1 cellular context compared by ENCODE assay signal in genomic region chr5:32474201-32474854, GRCh38.
A peak's percentile ranks its signal among the peaks of the same experiment; 100 is the strongest.
TF ChIP-seq lines count a peak whose summit lies in the region.

No MANE protein-coding gene starts in this region.

TF ChIP-seq in HEK293, 187 proteins besides CTCF, POLR2A, EP300 and RAD21 (continued from another document and continues in another):
- TF ChIP-seq ELK4 (IDR thresholded peaks at IDR 0.05; ENCODE audit: borderline replicate concordance, low read depth, low read length) (no peak), ZNF510 (tag by site-specific recombination; IDR thresholded peaks at IDR 0.05; ENCODE audit: insufficient replicate concordance) (no peak), ZNF280D (tag by site-specific recombination; IDR thresholded peaks at IDR 0.05) (no peak), ZBTB7A (tag by site-specific recombination; IDR thresholded peaks at IDR 0.05; ENCODE audit: low read depth) (no peak), BCL11B (tag by site-specific recombination; IDR thresholded peaks at IDR 0.05; ENCODE audit: low read depth) (no peak), ZBTB17 (tag by site-specific recombination; IDR thresholded peaks at IDR 0.05) (0 out of 2 replicates have a peak, but pooled peaks have one; percentile 12), ZNF621 (tag by site-specific recombination; IDR thresholded peaks at IDR 0.05) (no peak), PATZ1 (tag by site-specific recombination; IDR thresholded peaks at IDR 0.05) (no peak), ZNF692 (tag by site-specific recombination; IDR thresholded peaks at IDR 0.05) (no peak), ZXDB (tag by site-specific recombination; IDR thresholded peaks at IDR 0.05) (0 out of 2 replicates have a peak, but pooled peaks have one; percentile 30), ZNF777 (tag by site-specific recombination; IDR thresholded peaks at IDR 0.05; ENCODE audit: borderline replicate concordance) (no peak), ZNF549 (tag by site-specific recombination; IDR thresholded peaks at IDR 0.05) (no peak), HOXA7 (CRISPR knock-in tag; IDR thresholded peaks at IDR 0.05; ENCODE audit: borderline replicate concordance) (no peak), ZNF76 (tag by site-specific recombination; IDR thresholded peaks at IDR 0.05; ENCODE audit: borderline replicate concordance, low read depth) (no peak), ZNF654 (tag by site-specific recombination; IDR thresholded peaks at IDR 0.05; ENCODE audit: low read depth) (no peak), ZNF585B (tag by site-specific recombination; IDR thresholded peaks at IDR 0.05) (no peak), RBAK (tag by site-specific recombination; IDR thresholded peaks at IDR 0.05) (no peak), REPIN1 (tag by site-specific recombination; IDR thresholded peaks at IDR 0.05; ENCODE audit: low read depth) (no peak), ZNF623 (tag by site-specific recombination; IDR thresholded peaks at IDR 0.05) (no peak), ZNF658 (tag by site-specific recombination; IDR thresholded peaks at IDR 0.05) (no peak), ZNF610 (tag by site-specific recombination; IDR thresholded peaks at IDR 0.05; ENCODE audit: borderline replicate concordance) (peak; percentile 98; the same call in 1 of the 2 replicates), ZNF449 (tag by site-specific recombination; IDR thresholded peaks at IDR 0.05) (no peak), GLIS1 (tag by site-specific recombination; IDR thresholded peaks at IDR 0.05) (peak; percentile 86), ZNF19 (tag by site-specific recombination; IDR thresholded peaks at IDR 0.05; ENCODE audit: low read depth) (no peak), ZNF555 (tag by site-specific recombination; conservative IDR thresholded peaks at IDR 0.05) (no peak), SP2 (tag by site-specific recombination; IDR thresholded peaks at IDR 0.05) (no peak), ZNF544 (tag by site-specific recombination; IDR thresholded peaks at IDR 0.05) (no peak), FEZF1 (tag by site-specific recombination; IDR thresholded peaks at IDR 0.05) (0 out of 2 replicates have a peak, but pooled peaks have one; percentile 10), ZNF335 (tag by site-specific recombination; conservative IDR thresholded peaks at IDR 0.05) (no peak), ZNF202 (tag by site-specific recombination; IDR thresholded peaks at IDR 0.05; ENCODE audit: borderline replicate concordance) (no peak), ZNF114 (tag by site-specific recombination; IDR thresholded peaks at IDR 0.05) (no peak), OVOL3 (tag by site-specific recombination; IDR thresholded peaks at IDR 0.05) (no peak), ZNF48 (tag by site-specific recombination; IDR thresholded peaks at IDR 0.05) (no peak), SALL2 (tag by site-specific recombination; IDR thresholded peaks at IDR 0.05; ENCODE audit: borderline replicate concordance) (no peak), ZNF292 (tag by site-specific recombination; IDR thresholded peaks at IDR 0.05; ENCODE audit: borderline replicate concordance, low read depth) (no peak), ZNF112 (tag by site-specific recombination; IDR thresholded peaks at IDR 0.05) (no peak), GFI1B (tag by site-specific recombination; IDR thresholded peaks at IDR 0.05) (0 out of 2 replicates have a peak, but pooled peaks have one; percentile 11), ZNF248 (tag by site-specific recombination; IDR thresholded peaks at IDR 0.05) (no peak), ZNF157 (tag by site-specific recombination; IDR thresholded peaks at IDR 0.05) (no peak), ZNF274 (IDR thresholded peaks at IDR 0.05; ENCODE audit: low read length) (no peak), ZNF274 (tag by site-specific recombination; IDR thresholded peaks at IDR 0.05; ENCODE audit: borderline replicate concordance) (no peak)
- TF ChIP-seq, protein P1, sequence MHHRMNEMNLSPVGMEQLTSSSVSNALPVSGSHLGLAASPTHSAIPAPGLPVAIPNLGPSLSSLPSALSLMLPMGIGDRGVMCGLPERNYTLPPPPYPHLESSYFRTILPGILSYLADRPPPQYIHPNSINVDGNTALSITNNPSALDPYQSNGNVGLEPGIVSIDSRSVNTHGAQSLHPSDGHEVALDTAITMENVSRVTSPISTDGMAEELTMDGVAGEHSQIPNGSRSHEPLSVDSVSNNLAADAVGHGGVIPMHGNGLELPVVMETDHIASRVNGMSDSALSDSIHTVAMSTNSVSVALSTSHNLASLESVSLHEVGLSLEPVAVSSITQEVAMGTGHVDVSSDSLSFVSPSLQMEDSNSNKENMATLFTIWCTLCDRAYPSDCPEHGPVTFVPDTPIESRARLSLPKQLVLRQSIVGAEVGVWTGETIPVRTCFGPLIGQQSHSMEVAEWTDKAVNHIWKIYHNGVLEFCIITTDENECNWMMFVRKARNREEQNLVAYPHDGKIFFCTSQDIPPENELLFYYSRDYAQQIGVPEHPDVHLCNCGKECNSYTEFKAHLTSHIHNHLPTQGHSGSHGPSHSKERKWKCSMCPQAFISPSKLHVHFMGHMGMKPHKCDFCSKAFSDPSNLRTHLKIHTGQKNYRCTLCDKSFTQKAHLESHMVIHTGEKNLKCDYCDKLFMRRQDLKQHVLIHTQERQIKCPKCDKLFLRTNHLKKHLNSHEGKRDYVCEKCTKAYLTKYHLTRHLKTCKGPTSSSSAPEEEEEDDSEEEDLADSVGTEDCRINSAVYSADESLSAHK (tag by site-specific recombination; IDR thresholded peaks at IDR 0.05): no peak
- TF ChIP-seq, protein P2, sequence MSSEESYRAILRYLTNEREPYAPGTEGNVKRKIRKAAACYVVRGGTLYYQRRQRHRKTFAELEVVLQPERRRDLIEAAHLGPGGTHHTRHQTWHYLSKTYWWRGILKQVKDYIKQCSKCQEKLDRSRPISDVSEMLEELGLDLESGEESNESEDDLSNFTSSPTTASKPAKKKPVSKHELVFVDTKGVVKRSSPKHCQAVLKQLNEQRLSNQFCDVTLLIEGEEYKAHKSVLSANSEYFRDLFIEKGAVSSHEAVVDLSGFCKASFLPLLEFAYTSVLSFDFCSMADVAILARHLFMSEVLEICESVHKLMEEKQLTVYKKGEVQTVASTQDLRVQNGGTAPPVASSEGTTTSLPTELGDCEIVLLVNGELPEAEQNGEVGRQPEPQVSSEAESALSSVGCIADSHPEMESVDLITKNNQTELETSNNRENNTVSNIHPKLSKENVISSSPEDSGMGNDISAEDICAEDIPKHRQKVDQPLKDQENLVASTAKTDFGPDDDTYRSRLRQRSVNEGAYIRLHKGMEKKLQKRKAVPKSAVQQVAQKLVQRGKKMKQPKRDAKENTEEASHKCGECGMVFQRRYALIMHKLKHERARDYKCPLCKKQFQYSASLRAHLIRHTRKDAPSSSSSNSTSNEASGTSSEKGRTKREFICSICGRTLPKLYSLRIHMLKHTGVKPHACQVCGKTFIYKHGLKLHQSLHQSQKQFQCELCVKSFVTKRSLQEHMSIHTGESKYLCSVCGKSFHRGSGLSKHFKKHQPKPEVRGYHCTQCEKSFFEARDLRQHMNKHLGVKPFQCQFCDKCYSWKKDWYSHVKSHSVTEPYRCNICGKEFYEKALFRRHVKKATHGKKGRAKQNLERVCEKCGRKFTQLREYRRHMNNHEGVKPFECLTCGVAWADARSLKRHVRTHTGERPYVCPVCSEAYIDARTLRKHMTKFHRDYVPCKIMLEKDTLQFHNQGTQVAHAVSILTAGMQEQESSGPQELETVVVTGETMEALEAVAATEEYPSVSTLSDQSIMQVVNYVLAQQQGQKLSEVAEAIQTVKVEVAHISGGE (tag by site-specific recombination; conservative IDR thresholded peaks at IDR 0.05; ENCODE audit: low read depth): no peak
- TF ChIP-seq, protein P3, sequence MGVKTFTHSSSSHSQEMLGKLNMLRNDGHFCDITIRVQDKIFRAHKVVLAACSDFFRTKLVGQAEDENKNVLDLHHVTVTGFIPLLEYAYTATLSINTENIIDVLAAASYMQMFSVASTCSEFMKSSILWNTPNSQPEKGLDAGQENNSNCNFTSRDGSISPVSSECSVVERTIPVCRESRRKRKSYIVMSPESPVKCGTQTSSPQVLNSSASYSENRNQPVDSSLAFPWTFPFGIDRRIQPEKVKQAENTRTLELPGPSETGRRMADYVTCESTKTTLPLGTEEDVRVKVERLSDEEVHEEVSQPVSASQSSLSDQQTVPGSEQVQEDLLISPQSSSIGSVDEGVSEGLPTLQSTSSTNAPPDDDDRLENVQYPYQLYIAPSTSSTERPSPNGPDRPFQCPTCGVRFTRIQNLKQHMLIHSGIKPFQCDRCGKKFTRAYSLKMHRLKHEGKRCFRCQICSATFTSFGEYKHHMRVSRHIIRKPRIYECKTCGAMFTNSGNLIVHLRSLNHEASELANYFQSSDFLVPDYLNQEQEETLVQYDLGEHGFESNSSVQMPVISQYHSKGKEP (tag by site-specific recombination; IDR thresholded peaks at IDR 0.05): no peak
- TF ChIP-seq, protein P4, sequence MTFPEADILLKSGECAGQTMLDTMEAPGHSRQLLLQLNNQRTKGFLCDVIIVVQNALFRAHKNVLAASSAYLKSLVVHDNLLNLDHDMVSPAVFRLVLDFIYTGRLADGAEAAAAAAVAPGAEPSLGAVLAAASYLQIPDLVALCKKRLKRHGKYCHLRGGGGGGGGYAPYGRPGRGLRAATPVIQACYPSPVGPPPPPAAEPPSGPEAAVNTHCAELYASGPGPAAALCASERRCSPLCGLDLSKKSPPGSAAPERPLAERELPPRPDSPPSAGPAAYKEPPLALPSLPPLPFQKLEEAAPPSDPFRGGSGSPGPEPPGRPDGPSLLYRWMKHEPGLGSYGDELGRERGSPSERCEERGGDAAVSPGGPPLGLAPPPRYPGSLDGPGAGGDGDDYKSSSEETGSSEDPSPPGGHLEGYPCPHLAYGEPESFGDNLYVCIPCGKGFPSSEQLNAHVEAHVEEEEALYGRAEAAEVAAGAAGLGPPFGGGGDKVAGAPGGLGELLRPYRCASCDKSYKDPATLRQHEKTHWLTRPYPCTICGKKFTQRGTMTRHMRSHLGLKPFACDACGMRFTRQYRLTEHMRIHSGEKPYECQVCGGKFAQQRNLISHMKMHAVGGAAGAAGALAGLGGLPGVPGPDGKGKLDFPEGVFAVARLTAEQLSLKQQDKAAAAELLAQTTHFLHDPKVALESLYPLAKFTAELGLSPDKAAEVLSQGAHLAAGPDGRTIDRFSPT (tag by site-specific recombination; IDR thresholded peaks at IDR 0.05): no peak
